In genomic region chr10:14014423-14014822, GRCh38 we compare ENCODE assay signal across 2 cellular contexts.
TF ChIP-seq lines count a peak whose summit lies in the region.

No MANE protein-coding gene starts in this region.

TF ChIP-seq in IMR-90, 13 proteins besides CTCF, POLR2A, EP300 and RAD21 (continued from another document):
- no peak for TF ChIP-seq MAFK (IDR thresholded peaks at IDR 0.05; ENCODE audit: low read depth, low read length)

TF ChIP-seq in SK-N-SH treated with all-trans-retinoic acid at 6 μM for 48 hours, 23 proteins besides CTCF, POLR2A, EP300 and RAD21 (continued from another document):
- TF ChIP-seq POU6F1 (CRISPR knock-in tag; IDR thresholded peaks at IDR 0.05; ENCODE audit: borderline replicate concordance, low read depth): 0 out of 2 replicates have a peak, but pooled peaks have one; percentile 22
- no peak for TF ChIP-seq ZC3H10 (CRISPR knock-in tag; IDR thresholded peaks at IDR 0.05)
- no peak for TF ChIP-seq ESRRG (CRISPR knock-in tag; IDR thresholded peaks at IDR 0.05)
- TF ChIP-seq RARB (CRISPR knock-in tag; IDR thresholded peaks at IDR 0.05): 0 out of 2 replicates have a peak, but pooled peaks have one; percentile 58
- TF ChIP-seq, protein P1, sequence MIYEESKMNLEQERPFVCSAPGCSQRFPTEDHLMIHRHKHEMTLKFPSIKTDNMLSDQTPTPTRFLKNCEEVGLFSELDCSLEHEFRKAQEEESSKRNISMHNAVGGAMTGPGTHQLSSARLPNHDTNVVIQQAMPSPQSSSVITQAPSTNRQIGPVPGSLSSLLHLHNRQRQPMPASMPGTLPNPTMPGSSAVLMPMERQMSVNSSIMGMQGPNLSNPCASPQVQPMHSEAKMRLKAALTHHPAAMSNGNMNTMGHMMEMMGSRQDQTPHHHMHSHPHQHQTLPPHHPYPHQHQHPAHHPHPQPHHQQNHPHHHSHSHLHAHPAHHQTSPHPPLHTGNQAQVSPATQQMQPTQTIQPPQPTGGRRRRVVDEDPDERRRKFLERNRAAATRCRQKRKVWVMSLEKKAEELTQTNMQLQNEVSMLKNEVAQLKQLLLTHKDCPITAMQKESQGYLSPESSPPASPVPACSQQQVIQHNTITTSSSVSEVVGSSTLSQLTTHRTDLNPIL (CRISPR knock-in tag; IDR thresholded peaks at IDR 0.05; ENCODE audit: low read depth): peak; percentile 24; the same call in 1 of the 2 replicates
- TF ChIP-seq TOX (CRISPR knock-in tag; IDR thresholded peaks at IDR 0.05; ENCODE audit: borderline replicate concordance): peak; percentile 92
- TF ChIP-seq CSRNP3 (CRISPR knock-in tag; IDR thresholded peaks at IDR 0.05): no peak
- TF ChIP-seq, protein P2, sequence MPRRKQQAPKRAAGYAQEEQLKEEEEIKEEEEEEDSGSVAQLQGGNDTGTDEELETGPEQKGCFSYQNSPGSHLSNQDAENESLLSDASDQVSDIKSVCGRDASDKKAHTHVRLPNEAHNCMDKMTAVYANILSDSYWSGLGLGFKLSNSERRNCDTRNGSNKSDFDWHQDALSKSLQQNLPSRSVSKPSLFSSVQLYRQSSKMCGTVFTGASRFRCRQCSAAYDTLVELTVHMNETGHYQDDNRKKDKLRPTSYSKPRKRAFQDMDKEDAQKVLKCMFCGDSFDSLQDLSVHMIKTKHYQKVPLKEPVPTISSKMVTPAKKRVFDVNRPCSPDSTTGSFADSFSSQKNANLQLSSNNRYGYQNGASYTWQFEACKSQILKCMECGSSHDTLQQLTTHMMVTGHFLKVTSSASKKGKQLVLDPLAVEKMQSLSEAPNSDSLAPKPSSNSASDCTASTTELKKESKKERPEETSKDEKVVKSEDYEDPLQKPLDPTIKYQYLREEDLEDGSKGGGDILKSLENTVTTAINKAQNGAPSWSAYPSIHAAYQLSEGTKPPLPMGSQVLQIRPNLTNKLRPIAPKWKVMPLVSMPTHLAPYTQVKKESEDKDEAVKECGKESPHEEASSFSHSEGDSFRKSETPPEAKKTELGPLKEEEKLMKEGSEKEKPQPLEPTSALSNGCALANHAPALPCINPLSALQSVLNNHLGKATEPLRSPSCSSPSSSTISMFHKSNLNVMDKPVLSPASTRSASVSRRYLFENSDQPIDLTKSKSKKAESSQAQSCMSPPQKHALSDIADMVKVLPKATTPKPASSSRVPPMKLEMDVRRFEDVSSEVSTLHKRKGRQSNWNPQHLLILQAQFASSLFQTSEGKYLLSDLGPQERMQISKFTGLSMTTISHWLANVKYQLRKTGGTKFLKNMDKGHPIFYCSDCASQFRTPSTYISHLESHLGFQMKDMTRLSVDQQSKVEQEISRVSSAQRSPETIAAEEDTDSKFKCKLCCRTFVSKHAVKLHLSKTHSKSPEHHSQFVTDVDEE (CRISPR knock-in tag; IDR thresholded peaks at IDR 0.05): peak; percentile 61
- no peak for TF ChIP-seq ARNTL (CRISPR knock-in tag; IDR thresholded peaks at IDR 0.05; ENCODE audit: borderline replicate concordance, low read depth)
- 0 out of 2 replicates have a peak, but pooled peaks have one; percentile 20 for TF ChIP-seq ZNF8 (CRISPR knock-in tag; IDR thresholded peaks at IDR 0.05)
- no peak for TF ChIP-seq ZFP3 (CRISPR knock-in tag; IDR thresholded peaks at IDR 0.05)
- peak; percentile 59; the same call in 1 of the 2 replicates for TF ChIP-seq TCF4 (CRISPR knock-in tag; IDR thresholded peaks at IDR 0.05; ENCODE audit: borderline replicate concordance)
- no peak for TF ChIP-seq ZNF565 (CRISPR knock-in tag; conservative IDR thresholded peaks at IDR 0.05; ENCODE audit: low read depth)
- no peak for TF ChIP-seq ZFP30 (CRISPR knock-in tag; IDR thresholded peaks at IDR 0.05)
